Comparison of ENCODE assay signal across 20 cellular contexts in genomic region chr3:69108813-69109212, GRCh38. TPM values are rescaled to one million over a fixed set of nuclear protein-coding genes. Genes with fewer than 3 reads are reported as not detected.
DNase-seq lines count a peak whose midpoint lies in the region; ATAC-seq and TF ChIP-seq lines count a peak whose summit lies in the region.
"Had no signal": no experiment of that assay in that cellular context is flagged by ENCODE, and none has a peak within 500 bp of the region (broad histone marks: within the 10 kb centered on the region; RNA-seq: fewer than 3 reads in every experiment).

No MANE protein-coding gene starts in this region.

- H3K9me3 ChIP-seq in T-helper 17 cell (ENCODE audit: control insufficient read depth, low read length, poor library complexity, severe bottlenecking) (no peaks in the 10 kb centered on the region), parathyroid adenoma (ENCODE audit: control insufficient read depth, low read length) (no peaks in the 10 kb centered on the region)
- H3K9me3 ChIP-seq: SJCRH30 had no signal

- ATAC-seq in T-helper 17 cell: no peak
- no peak for ATAC-seq in GM21529 (IDR thresholded peaks at IDR 0.05; ENCODE audit: unreplicated experiment)

- TF ChIP-seq CTCF in parathyroid adenoma (IDR thresholded peaks at IDR 0.05): no peak

- no peak overlapping the region for H3K9ac ChIP-seq in parathyroid adenoma

- peaks cover 14% of the 10 kb centered on the region for H3K4me1 Mint-ChIP-seq in T-helper 17 cell
- H3K4me1 Mint-ChIP-seq in dendritic cell treated with granulocyte-macrophage colony-stimulating factor and Interleukin-4, amounts not matched to agents 40 ng/mL and 50 ng/mL, for 4 days (ENCODE audit: low read depth): peaks cover 21% of the 10 kb centered on the region

- intact Hi-C loops in dendritic cell treated with granulocyte-macrophage colony-stimulating factor and Interleukin-4, amounts not matched to agents 40 ng/mL and 50 ng/mL, for 4 days (cut with micrococcal nuclease): no loop called here

- H3K27me3 ChIP-seq in parathyroid adenoma (ENCODE audit: control insufficient read depth, insufficient read depth, low read length): no peaks in the 10 kb centered on the region
- H3K27me3 ChIP-seq: SJCRH30 had no signal

- no peak overlapping the region for H3K4me3 ChIP-seq in parathyroid adenoma (ENCODE audit: low read depth, low read length)
- H3K4me3 ChIP-seq: SJCRH30 had no signal

- no peaks in the 10 kb centered on the region for H3K36me3 ChIP-seq in parathyroid adenoma (ENCODE audit: control insufficient read depth, insufficient read depth, low read length)
- H3K36me3 ChIP-seq: SJCRH30 had no signal

- H3K27ac Mint-ChIP-seq in T-helper 17 cell: peak overlapping the region; percentile 60
- H3K27ac Mint-ChIP-seq in dendritic cell treated with granulocyte-macrophage colony-stimulating factor and Interleukin-4, amounts not matched to agents 40 ng/mL and 50 ng/mL, for 4 days: peak overlapping the region; percentile 11
- H3K27ac Mint-ChIP-seq: B cell had no signal

- DNase-seq in GF-D8 (lab: John Stamatoyannopoulos, UW): peak; percentile 49
- DNase-seq in T-helper 17 cell: no peak
- DNase-seq in NCI-H226: no peak
- no peak for DNase-seq in activated CD4-positive, CD25-positive, alpha-beta regulatory T cell (lab: John Stamatoyannopoulos, UW)
- DNase-seq: CD8-positive, alpha-beta memory T cell; DND-41; GDM1; Kasumi-1; MV-4-11; NCI-H1436 treated with DMSO at 0.1 percent for 48 hours; NCI-H2081; NCI-H2227 treated with DMSO at 0.1 percent for 48 hours; NK-92 treated with Interleukin-12 subunit alpha and Interleukin-12 subunit beta, amount 100 ng/mL, for 24 hours; SJCRH30 had no signal

- peak overlapping the region; percentile 47 for H2AFZ ChIP-seq in parathyroid adenoma

- no peak overlapping the region for H3K4me2 ChIP-seq in parathyroid adenoma (ENCODE audit: low read length)

- peaks cover 6% of the 10 kb centered on the region for H3K4me1 ChIP-seq in parathyroid adenoma

- no peaks in the 10 kb centered on the region for H3K9me3 Mint-ChIP-seq in dendritic cell treated with granulocyte-macrophage colony-stimulating factor and Interleukin-4, amounts not matched to agents 40 ng/mL and 50 ng/mL, for 4 days
- H3K9me3 Mint-ChIP-seq: CD8-positive, alpha-beta memory T cell had no signal

- no peak overlapping the region for H3K4me3 Mint-ChIP-seq in T-helper 17 cell
- no peak overlapping the region for H3K4me3 Mint-ChIP-seq in dendritic cell treated with granulocyte-macrophage colony-stimulating factor and Interleukin-4, amounts not matched to agents 40 ng/mL and 50 ng/mL, for 4 days
- H3K4me3 Mint-ChIP-seq: B cell; CD8-positive, alpha-beta memory T cell had no signal

- H3K27ac ChIP-seq in parathyroid adenoma: no peak overlapping the region
- H3K27ac ChIP-seq: RWPE1, SJCRH30 had no signal

- H3K79me2 ChIP-seq in parathyroid adenoma: no peaks in the 10 kb centered on the region

- peaks cover 4% of the 10 kb centered on the region for H3K36me3 Mint-ChIP-seq in T-helper 17 cell (ENCODE audit: low read depth)
- peaks cover 34% of the 10 kb centered on the region for H3K36me3 Mint-ChIP-seq in dendritic cell treated with granulocyte-macrophage colony-stimulating factor and Interleukin-4, amounts not matched to agents 40 ng/mL and 50 ng/mL, for 4 days (ENCODE audit: low read depth)

- no peaks in the 10 kb centered on the region for H3K27me3 Mint-ChIP-seq in T-helper 17 cell
- H3K27me3 Mint-ChIP-seq in dendritic cell treated with granulocyte-macrophage colony-stimulating factor and Interleukin-4, amounts not matched to agents 40 ng/mL and 50 ng/mL, for 4 days: no peaks in the 10 kb centered on the region
- H3K27me3 Mint-ChIP-seq: B cell; CD8-positive, alpha-beta memory T cell had no signal

RNA-seq across cellular contexts. Expression of gene LMOD3, which starts 13.6 kb away (rescaled TPM):
- not detected for total RNA-seq in T-helper 17 cell
- total RNA-seq: B cell; CD8-positive, alpha-beta memory T cell; H4 had no signal

RNA-seq across cellular contexts. Expression of gene ARL6IP5, which starts 24.1 kb away (rescaled TPM):
- total RNA-seq in T-helper 17 cell: 100 to 1,000 TPM; 112 to 118 TPM

RNA-seq across cellular contexts. Expression of gene UBA3, which starts 28.6 kb away (rescaled TPM):
- total RNA-seq in T-helper 17 cell: 10 to 100 TPM; 53.5 to 56.2 TPM

RNA-seq across cellular contexts. Expression of gene TMF1, which starts 56.7 kb away (rescaled TPM):
- total RNA-seq in T-helper 17 cell: 10 to 100 TPM; 68.1 to 84.5 TPM
